21 cellular contexts compared by ENCODE assay signal in genomic region chr6:162258647-162259046, GRCh38.
"Had no signal": no experiment of that assay in that cellular context is flagged by ENCODE, and none has a peak within 500 bp of the region (broad histone marks: within the 10 kb centered on the region; RNA-seq: fewer than 3 reads in every experiment).

No MANE protein-coding gene starts in this region.

- H3K9ac ChIP-seq: parathyroid adenoma had no signal

- DNase-seq: hippocampal formation; kidney glomerular epithelial cell; left colon; lower lobe of right lung; mammary epithelial cell; mesenchymal stem cell; naive thymus-derived CD8-positive, alpha-beta T cell; occipital lobe; psoas muscle; stimulated activated CD4-positive, alpha-beta T cell treated with anti-CD3 and anti-CD28 coated beads, Interleukin-12 subunit alpha, Interleukin-12 subunit beta, amount 100 ng/mL, for 4 hours; stimulated activated CD4-positive, alpha-beta T cell treated with anti-CD3 and anti-CD28 coated beads, Interleukin-4, amount 100 ng/mL, for 24 hours; stimulated activated naive CD4-positive, alpha-beta T cell; uterus had no signal

- H3K4me3 ChIP-seq: lower lobe of right lung, psoas muscle, skin epidermis, suprapubic skin, thoracic aorta, tibial nerve, uterus had no signal

- H3K4me1 ChIP-seq: lower lobe of right lung, parathyroid adenoma, psoas muscle, suprapubic skin, tibial nerve, uterus had no signal

- H3K27me3 ChIP-seq: neutrophil, suprapubic skin, tibial nerve, uterus had no signal

- H3K36me3 ChIP-seq: lower lobe of right lung, neutrophil, suprapubic skin, thoracic aorta, uterus had no signal

- ATAC-seq: left colon; lower lobe of right lung; naive thymus-derived CD8-positive, alpha-beta T cell; psoas muscle; sciatic nerve; stimulated activated effector memory CD8-positive, alpha-beta T cell treated with anti-CD3 and anti-CD28 coated beads, Interleukin-12 subunit alpha, Interleukin-12 subunit beta, amount 100 ng/mL, for 72 hours had no signal

- H3K27ac ChIP-seq: lower lobe of right lung, neutrophil, parathyroid adenoma, psoas muscle, skin epidermis, suprapubic skin, thoracic aorta, tibial nerve, uterus had no signal

- H2AFZ ChIP-seq: parathyroid adenoma had no signal

- H3K9me3 ChIP-seq: lower lobe of right lung, neutrophil, psoas muscle, suprapubic skin, thoracic aorta, tibial nerve, uterus had no signal
